Comparison of ENCODE assay signal across 19 cellular contexts in the genomic region with DNA sequence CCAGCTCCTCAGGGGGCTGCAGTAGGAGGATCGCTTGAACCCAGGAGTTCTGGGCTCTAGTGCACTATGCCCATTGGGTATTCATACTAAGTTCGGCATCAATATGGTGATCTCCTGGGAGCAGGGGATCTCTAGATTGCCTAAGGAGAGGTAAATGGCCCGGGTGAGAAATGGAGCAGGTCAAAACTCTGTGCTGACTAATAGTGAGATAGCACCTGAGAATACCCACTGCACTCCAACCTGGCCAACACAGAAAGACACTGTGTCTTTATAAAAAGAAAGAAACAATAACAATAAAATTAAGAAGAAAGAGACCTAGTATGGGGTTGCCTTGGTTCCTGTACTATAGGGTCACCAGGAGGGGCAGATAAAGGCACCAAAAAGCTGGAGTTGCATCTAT. TPM values are rescaled to one million over a fixed set of nuclear protein-coding genes. Genes with fewer than 3 reads are reported as not detected.
A peak's percentile ranks its signal among the peaks of the same experiment; 100 is the strongest.
DNase-seq lines count a peak whose midpoint lies in the region; ATAC-seq, FAIRE-seq and TF ChIP-seq lines count a peak whose summit lies in the region.
"Had no signal": no experiment of that assay in that cellular context is flagged by ENCODE, and none has a peak within 500 bp of the region (broad histone marks: within the 10 kb centered on the region; RNA-seq: fewer than 3 reads in every experiment).

No MANE protein-coding gene starts in this region.

- TF ChIP-seq EP300 in K562 (IDR thresholded peaks at IDR 0.05; ENCODE audit: low read length) (no peak), suprapubic skin (IDR thresholded peaks at IDR 0.05) (no peak)

- no peaks in the 10 kb centered on the region for H4K20me1 ChIP-seq in IMR-90 (ENCODE audit: insufficient read depth, low read length)
- H4K20me1 ChIP-seq in K562 (replicated peaks; ENCODE audit: control insufficient read depth, insufficient read depth, low read length) = no peaks in the 10 kb centered on the region

- in situ Hi-C loops in IMR-90 (cut with MboI; ENCODE audit: low sequenced_read_pairs) (loop anchor here (10.0 to 25.0 kb wide), 2 partner anchors 99 to 191 kb away; partner anchors contain the start of genes FCGR3A and FCGR3B), K562 (cut with MboI) (no loop called here)

- H3K9me3 Mint-ChIP-seq in natural killer cell treated with Interleukin-12 subunit alpha and Interleukin-12 subunit beta and Interleukin-15 and Interleukin-18, amount 100 ng/mL, for 72 hours = no peaks in the 10 kb centered on the region
- no peaks in the 10 kb centered on the region for H3K9me3 Mint-ChIP-seq in natural killer cell
- no peaks in the 10 kb centered on the region for H3K9me3 Mint-ChIP-seq in stimulated activated memory B cell treated with anti-CD40 and anti-IgM and Interleukin-4, amounts not matched to agents 10 μg/mL and 1 μg/mL and 100 μg/mL, for 72 hours
- H3K9me3 Mint-ChIP-seq: IgD-negative memory B cell had no signal

- H3K18ac ChIP-seq in IMR-90 (ENCODE audit: low read depth, low read length) = 0 out of 2 replicates have a peak overlapping the region, but pooled peaks have one; percentile 79

- dilution Hi-C loops in IMR-90 (cut with HindIII; ENCODE audit: low sequenced_read_pairs, unreplicated experiment) = no loop called here

- TF ChIP-seq CTCF in natural killer cell (IDR thresholded peaks at IDR 0.05) (no peak), IMR-90 (conservative IDR thresholded peaks at IDR 0.05; ENCODE audit: low read depth, low read length) (no peak), K562 (IDR thresholded peaks at IDR 0.05 in 2 of 3, conservative IDR thresholded peaks at IDR 0.05 in 1 of 3; ENCODE audit: insufficient read depth in 2 of 3, low read depth in 1 of 3, low read length in 3 of 3) (no peak), suprapubic skin (IDR thresholded peaks at IDR 0.05) (no peak)

- H3K79me1 ChIP-seq in IMR-90 (ENCODE audit: low read depth in 1 of 2, low read length in 2 of 2) = no peaks in the 10 kb centered on the region

- H3K79me2 ChIP-seq in K562 (ENCODE audit: control insufficient read depth, insufficient read depth, low read length) = no peaks in the 10 kb centered on the region

- no CpG with 5 or more reads among the region's 3 CpGs for whole genome bisulfite sequencing in IMR-90 (ENCODE audit: extremely low coverage in 2 of 2, insufficient read length in 1 of 2), 2 experiments
- WGBS in K562 (ENCODE audit: insufficient coverage, low coverage, missing lambda C conversion rate) = 61% methylated on average over 3 of the region's 3 CpGs
- 90% methylated on average over 3 of the region's 3 CpGs for WGBS in suprapubic skin

- no peak for FAIRE-seq in K562 (lab: Jason Lieb, UNC)
- FAIRE-seq: H54 had no signal

- no peak overlapping the region for H2AK5ac ChIP-seq in IMR-90 (ENCODE audit: low read depth, low read length)

- peak overlapping the region; percentile 40; the same call in 1 of the 3 replicates for H2BK15ac ChIP-seq in IMR-90 (ENCODE audit: low read depth, low read length)

- H3K4me3 ChIP-seq in IMR-90 (ENCODE audit: insufficient read depth, low read depth, low read length) (no peak overlapping the region), K562 (no peak overlapping the region), suprapubic skin (no peak overlapping the region)

- H3K23ac ChIP-seq in IMR-90 (ENCODE audit: low read depth, low read length) = no peak overlapping the region

- H3K14ac ChIP-seq in IMR-90 (replicated peaks; ENCODE audit: low read depth, low read length) = peak overlapping the region; percentile 95; the same call in 1 of the 2 replicates

- H3K4me1 ChIP-seq in IMR-90 (ENCODE audit: control insufficient read depth, insufficient read depth, low read length) = peaks cover 5% of the 10 kb centered on the region
- peaks cover 12 to 40% of the 10 kb centered on the region in 2 experiments; a peak in 4 of 5 replicates for H3K4me1 ChIP-seq in K562 (replicated peaks in 1 of 2; ENCODE audit: control insufficient read depth in 2 of 2, insufficient read depth in 2 of 2, low read length in 2 of 2)
- peaks cover 13% of the 10 kb centered on the region for H3K4me1 ChIP-seq in suprapubic skin

- H2AFZ ChIP-seq in IMR-90 (replicated peaks; ENCODE audit: low read length, poor library complexity) (no peak overlapping the region), K562 (ENCODE audit: low read depth, low read length) (peak overlapping the region; percentile 68; the same call in 1 of the 2 replicates)

- no peak for DNase-seq in natural killer cell treated with Interleukin-12 subunit alpha and Interleukin-12 subunit beta and Interleukin-15 and Interleukin-18, amount 100 ng/mL, for 72 hours (ENCODE audit: low spot score)
- DNase-seq in natural killer cell (no peak), IMR-90 (no peak), K562 (ENCODE audit: extremely low read depth in 1 of 4, low spot score in 3 of 4) (no peak), T-helper 2 cell (no peak), NCI-H524 (lab: John Stamatoyannopoulos, UW) (no peak), suprapubic skin (ENCODE audit: low spot score in 2 of 2) (no peak)
- DNase-seq: C1 segment of cervical spinal cord, DMS 273 treated with DMSO at 0.1 percent for 48 hours, GDM1, NCI-H1417, NCI-H187 treated with DMSO at 0.1 percent for 48 hours, NCI-H69 had no signal

- H3K4me3 Mint-ChIP-seq in natural killer cell treated with Interleukin-12 subunit alpha and Interleukin-12 subunit beta and Interleukin-15 and Interleukin-18, amount 100 ng/mL, for 72 hours = no peak overlapping the region
- no peak overlapping the region for H3K4me3 Mint-ChIP-seq in natural killer cell
- no peak overlapping the region for H3K4me3 Mint-ChIP-seq in stimulated activated memory B cell treated with anti-CD40 and anti-IgM and Interleukin-4, amounts not matched to agents 10 μg/mL and 1 μg/mL and 100 μg/mL, for 72 hours
- H3K4me3 Mint-ChIP-seq: IgD-negative memory B cell had no signal

- no peak overlapping the region for H2AK9ac ChIP-seq in IMR-90 (replicated peaks; ENCODE audit: low read depth, low read length, poor library complexity)

- H3K9ac ChIP-seq in IMR-90 (ENCODE audit: low read depth, low read length) (no peak overlapping the region), K562 (ENCODE audit: insufficient read depth in 1 of 2, low read depth in 2 of 2, low read length in 2 of 2) (no peak overlapping the region; a peak in 1 of 4 replicates)

- CTCF ChIA-PET in IMR-90 (lab: Yijun Ruan, JAX) (interaction anchor here (1.1 kb wide), 1 partner anchor 9 kb away, joined by 3 read pairs; no protein-coding TSS in a partner anchor), K562 (lab: Yijun Ruan, JAX; ENCODE audit: low intra/inter-chr PET ratio) (no interaction called here)

- TF ChIP-seq POLR2A in IMR-90 (IDR thresholded peaks at IDR 0.05; ENCODE audit: low read depth, low read length) = no peak
- no peak for TF ChIP-seq POLR2A in K562 (conservative IDR thresholded peaks at IDR 0.05)
- no peak for TF ChIP-seq POLR2A in suprapubic skin (IDR thresholded peaks at IDR 0.05)

- H3K27ac Mint-ChIP-seq in natural killer cell treated with Interleukin-12 subunit alpha and Interleukin-12 subunit beta and Interleukin-15 and Interleukin-18, amount 100 ng/mL, for 72 hours = peak overlapping the region; percentile 26 to 79
- no peak overlapping the region for H3K27ac Mint-ChIP-seq in natural killer cell
- H3K27ac Mint-ChIP-seq in stimulated activated memory B cell treated with anti-CD40 and anti-IgM and Interleukin-4, amounts not matched to agents 10 μg/mL and 1 μg/mL and 100 μg/mL, for 72 hours = peak overlapping the region; percentile 75

- no peak overlapping the region for H3K4me2 ChIP-seq in IMR-90 (ENCODE audit: low read depth, low read length)
- H3K4me2 ChIP-seq in K562 (ENCODE audit: insufficient read depth, low read length) = no peak overlapping the region

- no peaks in the 10 kb centered on the region for H3K27me3 Mint-ChIP-seq in natural killer cell treated with Interleukin-12 subunit alpha and Interleukin-12 subunit beta and Interleukin-15 and Interleukin-18, amount 100 ng/mL, for 72 hours
- H3K27me3 Mint-ChIP-seq in natural killer cell (ENCODE audit: low read depth in 2 of 2) = no peaks in the 10 kb centered on the region
- no peaks in the 10 kb centered on the region for H3K27me3 Mint-ChIP-seq in stimulated activated memory B cell treated with anti-CD40 and anti-IgM and Interleukin-4, amounts not matched to agents 10 μg/mL and 1 μg/mL and 100 μg/mL, for 72 hours
- H3K27me3 Mint-ChIP-seq: IgD-negative memory B cell had no signal

- H4K91ac ChIP-seq in IMR-90 (ENCODE audit: insufficient read depth, low read depth, low read length) = no peak overlapping the region; the same call in 1 of the 2 replicates

- H3K4me1 Mint-ChIP-seq in natural killer cell treated with Interleukin-12 subunit alpha and Interleukin-12 subunit beta and Interleukin-15 and Interleukin-18, amount 100 ng/mL, for 72 hours (ENCODE audit: low read depth in 2 of 2) = peaks cover 54 to 62% of the 10 kb centered on the region in 2 donors
- H3K4me1 Mint-ChIP-seq in natural killer cell = peaks cover 35 to 44% of the 10 kb centered on the region in 2 donors
- H3K4me1 Mint-ChIP-seq in stimulated activated memory B cell treated with anti-CD40 and anti-IgM and Interleukin-4, amounts not matched to agents 10 μg/mL and 1 μg/mL and 100 μg/mL, for 72 hours = peaks cover 43% of the 10 kb centered on the region

- TF ChIP-seq RAD21 in IMR-90 (IDR thresholded peaks at IDR 0.05; ENCODE audit: low read length) (no peak), K562 (CRISPR knock-in tag; conservative IDR thresholded peaks at IDR 0.05 in 1 of 2, IDR thresholded peaks at IDR 0.05 in 1 of 2) (no peak)

- H3K27ac ChIP-seq in IMR-90 (ENCODE audit: insufficient read depth, low read length) (no peak overlapping the region), K562 (ENCODE audit: extremely low read depth, low read depth, low read length) (no peak overlapping the region), suprapubic skin (no peak overlapping the region)

- H3K9me3 ChIP-seq in IMR-90 (ENCODE audit: control insufficient read depth, insufficient read depth, low read length) = no peaks in the 10 kb centered on the region
- no peaks in the 10 kb centered on the region for H3K9me3 ChIP-seq in K562 (replicated peaks; ENCODE audit: control insufficient read depth, insufficient read depth, low read depth, low read length)
- H3K9me3 ChIP-seq in suprapubic skin = no peaks in the 10 kb centered on the region

- BruUV-seq in IMR-90 (replicated peaks; lab: Mats Ljungman, UMichigan) (no TSS peak), K562 (replicated peaks; lab: Mats Ljungman, UMichigan) (no TSS peak)

- H3K56ac ChIP-seq in IMR-90 (ENCODE audit: extremely low read depth, insufficient read depth, low read length) = no peak overlapping the region

- POLR2A ChIA-PET in IMR-90 (lab: Charles Lee; ENCODE audit: unreplicated experiment) = no interaction called here
- POLR2A ChIA-PET in K562 (lab: Yijun Ruan, JAX) = no interaction called here

- H3K4ac ChIP-seq in IMR-90 (ENCODE audit: low read depth, low read length) = peak overlapping the region; percentile 89; the same call in 1 of the 2 replicates

- peak overlapping the region; percentile 85; the same call in 1 of the 2 replicates for H2BK20ac ChIP-seq in IMR-90 (ENCODE audit: low read depth, low read length)

- H4K8ac ChIP-seq in IMR-90 (ENCODE audit: low read depth in 2 of 2, low read length in 2 of 2) = 0 out of 4 replicates have a peak overlapping the region, but pooled peaks have one; percentile 5 to 55

- H3K36me3 Mint-ChIP-seq in natural killer cell treated with Interleukin-12 subunit alpha and Interleukin-12 subunit beta and Interleukin-15 and Interleukin-18, amount 100 ng/mL, for 72 hours = no peaks in the 10 kb centered on the region
- H3K36me3 Mint-ChIP-seq in natural killer cell = no peaks in the 10 kb centered on the region
- H3K36me3 Mint-ChIP-seq in stimulated activated memory B cell treated with anti-CD40 and anti-IgM and Interleukin-4, amounts not matched to agents 10 μg/mL and 1 μg/mL and 100 μg/mL, for 72 hours = no peaks in the 10 kb centered on the region
- H3K36me3 Mint-ChIP-seq: IgD-negative memory B cell had no signal

- no peak overlapping the region for H4K5ac ChIP-seq in IMR-90 (ENCODE audit: low read depth, low read length)

- intact Hi-C loops in natural killer cell (cut with micrococcal nuclease) (loop anchor here (10.0 kb wide), 1 partner anchor 521 kb away; the partner anchor contains the start of gene FCER1G), IMR-90 (cut with micrococcal nuclease) (loop anchor here (10.0 kb wide), 1 partner anchor 171 kb away; no protein-coding TSS in a partner anchor), K562 (cut with micrococcal nuclease) (no loop called here)

- ATAC-seq in natural killer cell treated with Interleukin-12 subunit alpha and Interleukin-12 subunit beta and Interleukin-15 and Interleukin-18, amount 100 ng/mL, for 72 hours = no peak
- ATAC-seq in natural killer cell (no peak), IMR-90 (ENCODE audit: low read depth) (no peak), K562 (no peak)
- ATAC-seq in stimulated activated memory B cell treated with anti-CD40 and anti-IgM and Interleukin-4, amounts not matched to agents 10 μg/mL and 1 μg/mL and 100 μg/mL, for 72 hours = no peak

- H2BK120ac ChIP-seq in IMR-90 (ENCODE audit: low read depth, low read length) = peak overlapping the region; percentile 91

- H3K27me3 ChIP-seq in IMR-90 (ENCODE audit: control insufficient read depth, insufficient read depth, low read length) (no peaks in the 10 kb centered on the region), K562 (ENCODE audit: control insufficient read depth in 2 of 2, insufficient read depth in 2 of 2, low read length in 2 of 2) (no peaks in the 10 kb centered on the region), suprapubic skin (no peaks in the 10 kb centered on the region)

- H2BK5ac ChIP-seq in IMR-90 (ENCODE audit: low read depth, low read length, poor library complexity, severe bottlenecking) = peak overlapping the region; percentile 71

- H3K9me1 ChIP-seq in IMR-90 (ENCODE audit: insufficient read depth, low read length) = peaks cover 5% of the 10 kb centered on the region
- no peaks in the 10 kb centered on the region for H3K9me1 ChIP-seq in K562 (ENCODE audit: control insufficient read depth, insufficient read depth, low read length)

- no peaks in the 10 kb centered on the region for H3K36me3 ChIP-seq in IMR-90 (ENCODE audit: control insufficient read depth, insufficient read depth, low read length)
- H3K36me3 ChIP-seq in K562 (ENCODE audit: control insufficient read depth, insufficient read depth, low read length) = no peaks in the 10 kb centered on the region
- H3K36me3 ChIP-seq in suprapubic skin = no peaks in the 10 kb centered on the region

RNA-seq across cellular contexts. Expression of gene DUSP12, which starts 13.7 kb away (rescaled TPM):
- total RNA-seq in natural killer cell treated with Interleukin-12 subunit alpha and Interleukin-12 subunit beta and Interleukin-15 and Interleukin-18, amount 100 ng/mL, for 72 hours = 10 to 100 TPM; 27.7 to 39.4 TPM
- total RNA-seq in natural killer cell (10 to 100 TPM; 26.9 to 31.7 (median 28.5) TPM), IMR-90 (2012; rRNA removed) (31.5 and 31.7 TPM in 2 replicates), K562 (2014; rRNA removed) (55.4 and 62.7 TPM in 2 replicates), K562 (2014; rRNA removed; fragmentation: Illumina TruSeq; extraction: Trizol) (42.3 and 44.3 TPM in 2 replicates), K562 (2015; rRNA removed; fragmentation: Illumina TruSeq; extraction: Trizol) (42.4 and 48.0 TPM in 2 replicates), K562 (2021) (41.0 and 43.6 TPM in 2 replicates), suprapubic skin (10 to 100 TPM; 10.9 to 12.7 (median 11.9) TPM)
- polyA plus RNA-seq in IMR-90 (2012; rRNA removed) (35.6 and 39.2 TPM in 2 replicates), K562 (2011; rRNA removed) (75.2 and 80.4 TPM in 2 replicates), K562 (2014; fragmentation: Illumina TruSeq; extraction: Trizol) (38.5 and 54.6 TPM in 2 replicates), K562 (2014; fragmentation: Nextera tagmentation; extraction: Ambion mirVana) (10 to 100 TPM; 10.4 to 15.0 TPM), K562 (2014; rRNA removed) (80.8 and 81.4 TPM in 2 replicates)
- 22.3 and 27.3 TPM in 2 replicates for polyA plus RNA-seq in IMR-90 (2012; cell fraction: cytosol; rRNA removed)
- polyA plus RNA-seq in IMR-90 (2012; cell fraction: nucleus; rRNA removed; ENCODE audit: low replicate concordance) = 22.1 and 22.2 TPM in 2 replicates
- total RNA-seq in K562 (2011; cell fraction: chromatin; rRNA removed; ENCODE audit: low replicate concordance) = 52.6 and 81.7 TPM in 2 replicates
- 43.2 and 51.6 TPM in 2 replicates for total RNA-seq in K562 (2011; cell fraction: nucleolus; rRNA removed)
- 34.3 and 41.1 TPM in 2 replicates for total RNA-seq in K562 (2011; cell fraction: nucleoplasm; rRNA removed)
- polyA plus RNA-seq in K562 (2011; cell fraction: cytosol; rRNA removed) = 43.1 and 48.0 TPM in 2 replicates
- polyA plus RNA-seq in K562 (2011; cell fraction: nucleus; rRNA removed) = 69.1 and 74.8 TPM in 2 replicates
- polyA plus RNA-seq in K562 (2012) = 41.7 and 47.0 TPM in 2 replicates
- 34.2 and 40.0 TPM in 2 replicates for polyA minus RNA-seq in K562 (2011; rRNA and poly(A)+ RNA removed)
- 20.6 and 27.8 TPM in 2 replicates for polyA minus RNA-seq in K562 (2011; cell fraction: cytosol; rRNA and poly(A)+ RNA removed)
- 26.9 and 35.7 TPM in 2 replicates for polyA minus RNA-seq in K562 (2011; cell fraction: nucleus; rRNA and poly(A)+ RNA removed)

RNA-seq across cellular contexts. Expression of gene FCRLB, which starts 14.5 kb away (rescaled TPM):
- under 1 TPM; 0.24 to 0.42 TPM for total RNA-seq in natural killer cell treated with Interleukin-12 subunit alpha and Interleukin-12 subunit beta and Interleukin-15 and Interleukin-18, amount 100 ng/mL, for 72 hours
- total RNA-seq in natural killer cell = 1 to 10 TPM; 3.6 to 6.2 (median 5.2) TPM
- total RNA-seq in IMR-90 (2012; rRNA removed) = 0.90 and 1.1 TPM in 2 replicates
- 2.2 and 2.9 TPM in 2 replicates for polyA plus RNA-seq in IMR-90 (2012; rRNA removed)
- 1.5 and 1.9 TPM in 2 replicates for polyA plus RNA-seq in IMR-90 (2012; cell fraction: cytosol; rRNA removed)
- polyA plus RNA-seq in IMR-90 (2012; cell fraction: nucleus; rRNA removed; ENCODE audit: low replicate concordance) = 0.85 and 2.0 TPM in 2 replicates
- total RNA-seq in K562 (2011; cell fraction: chromatin; rRNA removed; ENCODE audit: low replicate concordance) = 1.5 and 4.0 TPM in 2 replicates
- total RNA-seq in K562 (2011; cell fraction: nucleolus; rRNA removed) = 3.3 and 4.5 TPM in 2 replicates
- total RNA-seq in K562 (2011; cell fraction: nucleoplasm; rRNA removed) = 2.9 and 5.1 TPM in 2 replicates
- 2.8 and 5.1 TPM in 2 replicates for total RNA-seq in K562 (2014; rRNA removed)
- total RNA-seq in K562 (2014; rRNA removed; fragmentation: Illumina TruSeq; extraction: Trizol) = 1.2 and 1.4 TPM in 2 replicates
- total RNA-seq in K562 (2015; rRNA removed; fragmentation: Illumina TruSeq; extraction: Trizol) = 2.3 and 2.5 TPM in 2 replicates
- total RNA-seq in K562 (2021) = 2.4 and 3.1 TPM in 2 replicates
- 1.2 and 1.3 TPM in 2 replicates for polyA plus RNA-seq in K562 (2011; rRNA removed)
- polyA plus RNA-seq in K562 (2011; cell fraction: cytosol; rRNA removed) = 1.0 and 3.4 TPM in 2 replicates
- 3.2 and 8.8 TPM in 2 replicates for polyA plus RNA-seq in K562 (2011; cell fraction: nucleus; rRNA removed)
- polyA plus RNA-seq in K562 (2012) = 4.6 and 4.8 TPM in 2 replicates
- polyA plus RNA-seq in K562 (2014; fragmentation: Illumina TruSeq; extraction: Trizol) = 1.1 and 1.6 TPM in 2 replicates
- polyA plus RNA-seq in K562 (2014; fragmentation: Nextera tagmentation; extraction: Ambion mirVana) = under 1 TPM; 0.20 to 0.25 TPM
- 2.1 and 4.6 TPM in 2 replicates for polyA plus RNA-seq in K562 (2014; rRNA removed)
- 0.51 and 0.91 TPM in 2 replicates for polyA minus RNA-seq in K562 (2011; rRNA and poly(A)+ RNA removed)
- 0.95 and 2.2 TPM in 2 replicates for polyA minus RNA-seq in K562 (2011; cell fraction: cytosol; rRNA and poly(A)+ RNA removed)
- polyA minus RNA-seq in K562 (2011; cell fraction: nucleus; rRNA and poly(A)+ RNA removed) = 1.9 and 3.6 TPM in 2 replicates
- total RNA-seq in suprapubic skin = 1 to 10 TPM in 1 of 4 donors, under 1 TPM in 2, not detected in 1; 0.72 to 1.4 (median 0.81) TPM

RNA-seq across cellular contexts. Expression of gene FCRLA, which starts 28.8 kb away (rescaled TPM):
- total RNA-seq in natural killer cell treated with Interleukin-12 subunit alpha and Interleukin-12 subunit beta and Interleukin-15 and Interleukin-18, amount 100 ng/mL, for 72 hours = not detected
- under 1 TPM; 0.41 to 0.90 (median 0.80) TPM for total RNA-seq in natural killer cell
- total RNA-seq in IMR-90 (2012; rRNA removed) = 0.28 and 0.36 TPM in 2 replicates
- 0.36 and 0.46 TPM in 2 replicates for polyA plus RNA-seq in IMR-90 (2012; rRNA removed)
- 0.13 and 0.21 TPM in 2 replicates for polyA plus RNA-seq in IMR-90 (2012; cell fraction: cytosol; rRNA removed)
- 0.06 and 0.11 TPM in 2 replicates for polyA plus RNA-seq in IMR-90 (2012; cell fraction: nucleus; rRNA removed; ENCODE audit: low replicate concordance)
- total RNA-seq in K562 (2011; cell fraction: chromatin; rRNA removed; ENCODE audit: low replicate concordance) = 0.60 and 0.76 TPM in 2 replicates
- 0.53 and 1.2 TPM in 2 replicates for total RNA-seq in K562 (2011; cell fraction: nucleolus; rRNA removed)
- total RNA-seq in K562 (2011; cell fraction: nucleoplasm; rRNA removed) = 0.88 and 2.4 TPM in 2 replicates
- total RNA-seq in K562 (2014; rRNA removed) = 0.09 and 1.0 TPM in 2 replicates
- total RNA-seq in K562 (2014; rRNA removed; fragmentation: Illumina TruSeq; extraction: Trizol) = 0.29 and 0.41 TPM in 2 replicates
- total RNA-seq in K562 (2015; rRNA removed; fragmentation: Illumina TruSeq; extraction: Trizol) = 0.36 and 0.45 TPM in 2 replicates
- total RNA-seq in K562 (2021) = 0.35 and 0.40 TPM in 2 replicates
- polyA plus RNA-seq in K562 (2011; rRNA removed) = 0.45 and 0.53 TPM in 2 replicates
- 0.63 and 0.78 TPM in 2 replicates for polyA plus RNA-seq in K562 (2011; cell fraction: cytosol; rRNA removed)
- polyA plus RNA-seq in K562 (2011; cell fraction: nucleus; rRNA removed) = 0.41 and 0.48 TPM in 2 replicates
- 0.98 and 8.8 TPM in 2 replicates for polyA plus RNA-seq in K562 (2012)
- polyA plus RNA-seq in K562 (2014; fragmentation: Illumina TruSeq; extraction: Trizol) = 0.55 and 0.68 TPM in 2 replicates
- polyA plus RNA-seq in K562 (2014; fragmentation: Nextera tagmentation; extraction: Ambion mirVana) = under 1 TPM; 0.44 to 0.84 TPM
- 0.49 and 0.93 TPM in 2 replicates for polyA plus RNA-seq in K562 (2014; rRNA removed)
- polyA minus RNA-seq in K562 (2011; rRNA and poly(A)+ RNA removed) = 0.18 TPM in 2 replicates
- not detected in 2 replicates for polyA minus RNA-seq in K562 (2011; cell fraction: cytosol; rRNA and poly(A)+ RNA removed)
- 0.27 and 0.44 TPM in 2 replicates for polyA minus RNA-seq in K562 (2011; cell fraction: nucleus; rRNA and poly(A)+ RNA removed)
- total RNA-seq in suprapubic skin = 1 to 10 TPM in 3 of 4 donors, not detected in 1; 1.0 to 6.6 (median 1.6) TPM
- total RNA-seq: A673, HT-29, LHCN-M2 had no signal

RNA-seq across cellular contexts. Expression of gene ATF6, which starts 30.3 kb away (rescaled TPM):
- 10 to 100 TPM; 25.5 to 26.4 TPM for total RNA-seq in natural killer cell treated with Interleukin-12 subunit alpha and Interleukin-12 subunit beta and Interleukin-15 and Interleukin-18, amount 100 ng/mL, for 72 hours
- total RNA-seq in natural killer cell (10 to 100 TPM; 16.8 to 25.0 (median 21.8) TPM), IMR-90 (2012; rRNA removed) (17.6 and 17.8 TPM in 2 replicates), K562 (2014; rRNA removed) (14.5 and 16.2 TPM in 2 replicates), K562 (2014; rRNA removed; fragmentation: Illumina TruSeq; extraction: Trizol) (29.4 and 34.7 TPM in 2 replicates), K562 (2015; rRNA removed; fragmentation: Illumina TruSeq; extraction: Trizol) (26.6 and 28.8 TPM in 2 replicates), K562 (2021) (20.4 and 22.1 TPM in 2 replicates), suprapubic skin (10 to 100 TPM; 28.0 to 32.4 (median 29.7) TPM)
- polyA plus RNA-seq in IMR-90 (2012; rRNA removed) (11.5 and 12.2 TPM in 2 replicates), K562 (2011; rRNA removed) (28.1 and 32.4 TPM in 2 replicates), K562 (2014; fragmentation: Illumina TruSeq; extraction: Trizol) (22.1 and 26.7 TPM in 2 replicates), K562 (2014; fragmentation: Nextera tagmentation; extraction: Ambion mirVana) (10 to 100 TPM; 11.7 to 15.1 TPM), K562 (2014; rRNA removed) (14.8 and 16.6 TPM in 2 replicates)
- polyA plus RNA-seq in IMR-90 (2012; cell fraction: cytosol; rRNA removed) = 3.0 and 4.1 TPM in 2 replicates
- polyA plus RNA-seq in IMR-90 (2012; cell fraction: nucleus; rRNA removed; ENCODE audit: low replicate concordance) = 1.2 and 6.3 TPM in 2 replicates
- total RNA-seq in K562 (2011; cell fraction: chromatin; rRNA removed; ENCODE audit: low replicate concordance) = 30.1 and 51.8 TPM in 2 replicates
- total RNA-seq in K562 (2011; cell fraction: nucleolus; rRNA removed) = 23.8 and 27.5 TPM in 2 replicates
- 40.7 and 61.9 TPM in 2 replicates for total RNA-seq in K562 (2011; cell fraction: nucleoplasm; rRNA removed)
- polyA plus RNA-seq in K562 (2011; cell fraction: cytosol; rRNA removed) = 10.8 and 16.1 TPM in 2 replicates
- 8.9 and 12.2 TPM in 2 replicates for polyA plus RNA-seq in K562 (2011; cell fraction: nucleus; rRNA removed)
- 13.9 and 24.9 TPM in 2 replicates for polyA plus RNA-seq in K562 (2012)
- polyA minus RNA-seq in K562 (2011; rRNA and poly(A)+ RNA removed) = 49.7 TPM in 2 replicates
- polyA minus RNA-seq in K562 (2011; cell fraction: cytosol; rRNA and poly(A)+ RNA removed) = 12.4 and 15.8 TPM in 2 replicates
- 17.4 and 27.2 TPM in 2 replicates for polyA minus RNA-seq in K562 (2011; cell fraction: nucleus; rRNA and poly(A)+ RNA removed)

Comparison
In these comparisons a context has a peak if more than half of its experiments do, and no peak if none do; other contexts are left out.
1. H3K27ac Mint-ChIP-seq: peak in natural killer cell treated with Interleukin-12 subunit alpha and Interleukin-12 subunit beta and Interleukin-15 and Interleukin-18, amount 100 ng/mL, for 72 hours (2 of 2) and stimulated activated memory B cell treated with anti-CD40 and anti-IgM and Interleukin-4, amounts not matched to agents 10 μg/mL and 1 μg/mL and 100 μg/mL, for 72 hours (single experiment); none in natural killer cell (0 of 2).